In the genomic region with DNA sequence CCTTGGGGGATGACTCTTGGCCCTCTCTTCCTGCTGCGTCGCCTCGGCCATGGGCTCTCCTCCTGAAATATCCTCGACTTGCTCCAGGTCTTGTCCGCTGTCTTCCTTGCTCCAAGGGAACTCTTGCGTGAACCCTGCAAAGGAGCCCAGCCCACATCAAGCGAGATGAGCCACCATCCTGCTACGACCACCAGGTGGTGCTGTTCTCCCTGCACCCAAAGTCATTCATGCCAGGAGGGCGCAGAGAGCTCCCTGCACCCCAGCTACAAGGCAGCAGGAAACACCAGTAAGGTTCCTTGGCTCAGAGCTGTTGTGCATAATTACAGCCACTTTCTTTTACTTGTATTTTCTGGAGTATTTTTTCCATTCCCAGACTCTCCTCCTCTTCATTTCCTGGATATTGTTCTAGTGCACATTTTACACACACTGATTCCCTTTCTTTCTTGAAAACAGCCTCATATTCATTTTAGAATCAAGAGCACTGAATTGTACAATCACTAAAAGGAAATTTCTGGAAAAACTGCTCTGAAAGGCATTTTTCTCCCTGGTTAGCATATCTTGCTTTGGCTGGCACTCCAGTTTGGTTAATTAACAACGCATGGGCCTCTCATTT, we compare ENCODE assay signal across 8 cellular contexts.
DNase-seq lines count a peak whose midpoint lies in the region; ATAC-seq and TF ChIP-seq lines count a peak whose summit lies in the region.

No MANE protein-coding gene starts in this region.

- TF ChIP-seq CTCF in brain (conservative IDR thresholded peaks at IDR 0.05) = peak; percentile 87 to 95

- H3K36me3 Mint-ChIP-seq in brain = no peaks in the 10 kb centered on the region

- DNase-seq in activated CD4-positive, CD25-positive, alpha-beta regulatory T cell treated with anti-CD3 and anti-CD28 coated beads, Interleukin-2, amount 50 U/mL, for 72 hours = peak; percentile 34
- DNase-seq in activated CD4-positive, CD25-positive, alpha-beta regulatory T cell (lab: John Stamatoyannopoulos, UW) = no peak
- peak; percentile 61 for DNase-seq in Jurkat, Clone E6-1 (ENCODE audit: low read depth, low spot score)
- DNase-seq in RKO (ENCODE audit: low spot score) (peak; percentile 63), islet precursor cell (peak; percentile 87)
- DNase-seq in stimulated activated CD8-positive, alpha-beta memory T cell treated with anti-CD3 and anti-CD28 coated beads, Interleukin-12 subunit alpha, Interleukin-12 subunit beta, amount 100 ng/mL, for 24 hours (ENCODE audit: extremely low read depth) = peak; percentile 3

- H3K4me3 ChIP-seq in Jurkat, Clone E6-1 (ENCODE audit: low read length) = no peak overlapping the region

- peaks cover 31% of the 10 kb centered on the region for H3K4me1 Mint-ChIP-seq in brain

- no peak overlapping the region for H3K4me3 Mint-ChIP-seq in brain

- H3K27me3 Mint-ChIP-seq in brain = peaks cover 4% of the 10 kb centered on the region

- peak; percentile 90 for ATAC-seq in GM21786 (IDR thresholded peaks at IDR 0.05; ENCODE audit: unreplicated experiment)

- peak overlapping the region in 4 of 5 experiments; percentile 19 to 97 (median 48) for H3K27ac Mint-ChIP-seq in brain

- H3K9me3 Mint-ChIP-seq in brain = no peaks in the 10 kb centered on the region

Comparison
In these comparisons a context has a peak if more than half of its experiments do, and no peak if none do; other contexts are left out.
1. DNase-seq: peak in activated CD4-positive, CD25-positive, alpha-beta regulatory T cell treated with anti-CD3 and anti-CD28 coated beads, Interleukin-2, amount 50 U/mL, for 72 hours (single experiment), Jurkat, Clone E6-1 (single experiment), RKO (single experiment), islet precursor cell (single experiment) and stimulated activated CD8-positive, alpha-beta memory T cell treated with anti-CD3 and anti-CD28 coated beads, Interleukin-12 subunit alpha, Interleukin-12 subunit beta, amount 100 ng/mL, for 24 hours (single experiment); none in activated CD4-positive, CD25-positive, alpha-beta regulatory T cell (0 of 4).